ENCODE assay signal across 8 cellular contexts in the genomic region with DNA sequence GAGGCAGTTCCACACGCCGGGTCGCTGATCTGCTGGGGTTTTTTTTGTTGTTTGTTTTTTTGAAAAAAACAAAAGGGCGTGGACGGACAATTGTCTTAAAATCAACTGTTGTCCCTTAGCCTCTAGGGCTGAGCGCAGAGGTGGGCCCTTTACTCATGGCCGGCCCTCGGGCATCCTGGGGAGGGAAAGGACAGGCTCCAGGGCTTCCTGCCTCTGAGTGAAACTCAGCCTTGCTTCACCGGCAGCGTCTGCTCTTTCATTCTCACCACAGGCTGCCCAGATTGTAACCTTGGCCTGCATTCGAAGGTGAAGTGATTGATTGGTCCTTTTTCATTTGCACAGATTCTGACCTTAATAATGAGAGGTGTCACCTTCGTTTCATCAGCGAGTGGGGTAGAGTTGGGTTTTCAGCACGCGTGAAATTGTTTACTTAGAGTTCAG. TPM values are rescaled to one million over a fixed set of nuclear protein-coding genes. Genes with fewer than 3 reads are reported as not detected.
A peak's percentile ranks its signal among the peaks of the same experiment; 100 is the strongest.
DNase-seq lines count a peak whose midpoint lies in the region; ATAC-seq and TF ChIP-seq lines count a peak whose summit lies in the region.

No MANE protein-coding gene starts in this region.

- H3K27ac Mint-ChIP-seq in activated CD4-positive, alpha-beta memory T cell treated with anti-CD3 and anti-CD28 coated beads, Interleukin-2, amount 10 ng/mL, durations not matched to agents 7 days and 5 days, result peak overlapping the region; percentile 89
- H3K27ac Mint-ChIP-seq in naive thymus-derived CD8-positive, alpha-beta T cell, result peak overlapping the region; percentile 89 to 98 (median 96)

- POLR2A ChIA-PET in AG04449 (lab: Yijun Ruan, JAX), result no interaction called here
- POLR2A ChIA-PET in activated CD4-positive, alpha-beta memory T cell treated with anti-CD3 and anti-CD28 coated beads, Interleukin-2, amount 10 ng/mL, durations not matched to agents 7 days and 5 days (lab: Charles Lee), result interaction anchor here (1.0 to 1.5 kb wide), 4 partner anchors 11 to 444 kb away, joined by 3 to 5 read pairs (median 4); no protein-coding TSS in a partner anchor
- POLR2A ChIA-PET in naive thymus-derived CD8-positive, alpha-beta T cell (lab: Charles Lee), result no interaction called here

- peak overlapping the region; percentile 100 for H3K4me3 ChIP-seq in AG04449 (ENCODE audit: low read depth, low read length)
- H3K4me3 ChIP-seq in GM12875 (ENCODE audit: low read depth, low read length), result peak overlapping the region; percentile 86
- H3K4me3 ChIP-seq in esophagus muscularis mucosa, result peak overlapping the region; percentile 90 to 100 (median 98)

- DNase-seq in AG04449 (ENCODE audit: low read depth, low spot score) (no peak), NCI-H1694 (lab: John Stamatoyannopoulos, UW) (peak; percentile 18), esophagus muscularis mucosa (ENCODE audit: extremely low spot score) (no peak), superior temporal gyrus (ENCODE audit: extremely low spot score) (peak; percentile 39)
- peak; percentile 63 for DNase-seq in activated CD4-positive, alpha-beta memory T cell treated with anti-CD3 and anti-CD28 coated beads, Interleukin-2, amount 10 ng/mL, durations not matched to agents 7 days and 5 days
- peak in 4 of 10 donors; percentile 6 to 59 (median 20) for DNase-seq in naive thymus-derived CD8-positive, alpha-beta T cell

- intact Hi-C loops in esophagus muscularis mucosa (cut with DNase I), result no loop called here

- TF ChIP-seq CTCF in AG04449 (IDR thresholded peaks at IDR 0.05; ENCODE audit: insufficient read depth, low read length, missing control alignments) (no peak), GM12875 (IDR thresholded peaks at IDR 0.05; ENCODE audit: borderline replicate concordance, insufficient read depth, low read depth, low read length) (no peak), esophagus muscularis mucosa (IDR thresholded peaks at IDR 0.05) (no peak)

- peaks cover 0 to 7% (median 0%) of the 10 kb centered on the region in 4 donors for H3K36me3 ChIP-seq in esophagus muscularis mucosa

- H3K4me1 ChIP-seq in esophagus muscularis mucosa, result peaks cover 17 to 29% (median 26%) of the 10 kb centered on the region in 4 donors

- peaks cover 19% of the 10 kb centered on the region for H3K36me3 Mint-ChIP-seq in activated CD4-positive, alpha-beta memory T cell treated with anti-CD3 and anti-CD28 coated beads, Interleukin-2, amount 10 ng/mL, durations not matched to agents 7 days and 5 days (ENCODE audit: low read depth)
- H3K36me3 Mint-ChIP-seq in naive thymus-derived CD8-positive, alpha-beta T cell, result peaks cover 0 to 15% (median 2%) of the 10 kb centered on the region in 3 donors

- TF ChIP-seq POLR2A in esophagus muscularis mucosa (IDR thresholded peaks at IDR 0.05; ENCODE audit: low read depth), result no peak

- peak overlapping the region; percentile 97 to 100 (median 99) for H3K27ac ChIP-seq in esophagus muscularis mucosa (replicated peaks in 1 of 4)

- no peaks in the 10 kb centered on the region for H3K9me3 ChIP-seq in esophagus muscularis mucosa

- CTCF ChIA-PET in AG04449 (lab: Yijun Ruan, JAX), result interaction anchor here (0.7 to 2.9 kb wide), 7 partner anchors 9 to 404 kb away, joined by 3 to 22 read pairs (median 4); no protein-coding TSS in a partner anchor
- CTCF ChIA-PET in activated CD4-positive, alpha-beta memory T cell treated with anti-CD3 and anti-CD28 coated beads, Interleukin-2, amount 10 ng/mL, durations not matched to agents 7 days and 5 days (lab: Charles Lee), result interaction anchor here (1.2 to 1.8 kb wide), 4 partner anchors 49 to 482 kb away, joined by 3 read pairs; no protein-coding TSS in a partner anchor

- ATAC-seq in HG02763 (IDR thresholded peaks at IDR 0.05; ENCODE audit: unreplicated experiment), result peak; percentile 29
- ATAC-seq in naive thymus-derived CD8-positive, alpha-beta T cell, result peak; percentile 7 to 22

- no peaks in the 10 kb centered on the region for H3K9me3 Mint-ChIP-seq in activated CD4-positive, alpha-beta memory T cell treated with anti-CD3 and anti-CD28 coated beads, Interleukin-2, amount 10 ng/mL, durations not matched to agents 7 days and 5 days
- no peaks in the 10 kb centered on the region for H3K9me3 Mint-ChIP-seq in naive thymus-derived CD8-positive, alpha-beta T cell

- H3K4me3 Mint-ChIP-seq in activated CD4-positive, alpha-beta memory T cell treated with anti-CD3 and anti-CD28 coated beads, Interleukin-2, amount 10 ng/mL, durations not matched to agents 7 days and 5 days, result peak overlapping the region; percentile 90
- H3K4me3 Mint-ChIP-seq in naive thymus-derived CD8-positive, alpha-beta T cell, result peak overlapping the region; percentile 90 to 98 (median 96)

- TF ChIP-seq EP300 in esophagus muscularis mucosa (IDR thresholded peaks at IDR 0.05), result no peak

- H3K4me1 Mint-ChIP-seq in activated CD4-positive, alpha-beta memory T cell treated with anti-CD3 and anti-CD28 coated beads, Interleukin-2, amount 10 ng/mL, durations not matched to agents 7 days and 5 days, result peaks cover 26% of the 10 kb centered on the region
- H3K4me1 Mint-ChIP-seq in naive thymus-derived CD8-positive, alpha-beta T cell, result peaks cover 13 to 31% (median 28%) of the 10 kb centered on the region in 4 donors

- no peaks in the 10 kb centered on the region for H3K27me3 Mint-ChIP-seq in activated CD4-positive, alpha-beta memory T cell treated with anti-CD3 and anti-CD28 coated beads, Interleukin-2, amount 10 ng/mL, durations not matched to agents 7 days and 5 days
- H3K27me3 Mint-ChIP-seq in naive thymus-derived CD8-positive, alpha-beta T cell, result no peaks in the 10 kb centered on the region

- H3K27me3 ChIP-seq in esophagus muscularis mucosa, result no peaks in the 10 kb centered on the region

- 0% methylated on average over 15 of the region's 15 CpGs for WGBS in esophagus muscularis mucosa

RNA-seq across cellular contexts. Expression of gene SMIM13, which starts 0.8 kb away (rescaled TPM):
- total RNA-seq in activated CD4-positive, alpha-beta memory T cell treated with anti-CD3 and anti-CD28 coated beads, Interleukin-2, amount 10 ng/mL, durations not matched to agents 7 days and 5 days, result 1 to 10 TPM; 9.0 to 9.4 TPM
- total RNA-seq in esophagus muscularis mucosa, result 10 to 100 TPM in 3 of 4 donors, 1 to 10 TPM in 1; 9.3 to 15.2 (median 12.0) TPM
- total RNA-seq in naive thymus-derived CD8-positive, alpha-beta T cell, result 1 to 10 TPM; 4.7 to 5.7 TPM
- 1 to 10 TPM; 1.7 to 3.0 (median 3.0) TPM for polyA plus RNA-seq in naive thymus-derived CD8-positive, alpha-beta T cell

RNA-seq across cellular contexts. Expression of gene ERVFRD-1, which starts 17.1 kb away (rescaled TPM):
- total RNA-seq in activated CD4-positive, alpha-beta memory T cell treated with anti-CD3 and anti-CD28 coated beads, Interleukin-2, amount 10 ng/mL, durations not matched to agents 7 days and 5 days, result not detected
- total RNA-seq in esophagus muscularis mucosa, result under 1 TPM; 0.11 to 0.83 (median 0.27) TPM
- not detected for total RNA-seq in naive thymus-derived CD8-positive, alpha-beta T cell
- under 1 TPM in 1 of 3 donors, not detected in 2; 0.18 TPM for polyA plus RNA-seq in naive thymus-derived CD8-positive, alpha-beta T cell

RNA-seq across cellular contexts. Expression of gene ELOVL2, which starts 50.3 kb away (rescaled TPM):
- total RNA-seq in activated CD4-positive, alpha-beta memory T cell treated with anti-CD3 and anti-CD28 coated beads, Interleukin-2, amount 10 ng/mL, durations not matched to agents 7 days and 5 days, result not detected
- under 1 TPM; 0.26 to 0.57 (median 0.46) TPM for total RNA-seq in esophagus muscularis mucosa
- total RNA-seq in naive thymus-derived CD8-positive, alpha-beta T cell, result not detected
- polyA plus RNA-seq in naive thymus-derived CD8-positive, alpha-beta T cell, result not detected

Comparison
In these comparisons a context has a peak if more than half of its experiments do, and no peak if none do; other contexts are left out.
1. DNase-seq: peak in NCI-H1694 (single experiment), activated CD4-positive, alpha-beta memory T cell treated with anti-CD3 and anti-CD28 coated beads, Interleukin-2, amount 10 ng/mL, durations not matched to agents 7 days and 5 days (single experiment) and superior temporal gyrus (single experiment); none in AG04449 (single experiment) and esophagus muscularis mucosa (single experiment).
2. Peak in every context shown above with its lines, with median percentiles within 50 percentile points of each other: H3K4me3 ChIP-seq.